ENCODE assay signal across 23 cellular contexts in the genomic region with DNA sequence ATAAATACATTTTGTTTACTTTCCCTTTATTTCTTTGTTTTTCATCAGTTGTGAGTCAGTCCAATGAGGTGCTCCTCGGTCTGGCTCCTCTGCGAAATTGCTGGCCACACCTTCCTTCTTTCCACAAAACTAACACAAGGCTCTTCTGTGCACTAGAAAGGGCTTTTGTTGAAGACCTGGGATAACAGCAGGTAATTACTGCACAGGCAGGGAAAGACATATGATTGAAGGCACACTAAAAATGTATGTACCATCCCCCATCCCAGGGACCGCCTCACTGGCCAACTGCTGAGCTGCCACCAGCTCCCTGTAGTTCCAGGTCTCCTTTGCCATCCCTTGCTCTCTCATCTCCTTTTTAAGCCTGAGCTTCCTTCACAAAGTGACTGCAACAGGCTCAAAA.
"Had no signal": no experiment of that assay in that cellular context is flagged by ENCODE, and none has a peak within 500 bp of the region (broad histone marks: within the 10 kb centered on the region; RNA-seq: fewer than 3 reads in every experiment).

No MANE protein-coding gene starts in this region.

- H3K27me3 ChIP-seq: ascending aorta, brain microvascular endothelial cell, foreskin keratinocyte had no signal

- H3K36me3 Mint-ChIP-seq: activated naive CD4-positive, alpha-beta T cell treated with anti-CD3 and anti-CD28 coated beads, Interleukin-2, amount 50 U/mL, for 72 hours; immature natural killer cell; natural killer cell treated with Interleukin-12 subunit alpha and Interleukin-12 subunit beta and Interleukin-15 and Interleukin-18, amount 100 ng/mL, for 72 hours had no signal

- H3K36me3 ChIP-seq: adrenal gland, ascending aorta, brain microvascular endothelial cell had no signal

- H3K9me3 ChIP-seq: adrenal gland, ascending aorta had no signal

- H3K27ac ChIP-seq: adrenal gland, ascending aorta, brain microvascular endothelial cell, foreskin keratinocyte had no signal

- H3K4me1 Mint-ChIP-seq: activated T-helper 17 cell treated with anti-CD3 and anti-CD28 coated beads, Interleukin-2, amount 50 U/mL, for 72 hours; immature natural killer cell had no signal

- H3K27ac Mint-ChIP-seq: activated naive CD4-positive, alpha-beta T cell treated with anti-CD3 and anti-CD28 coated beads, Interleukin-2, amount 50 U/mL, for 72 hours; activated T-cell treated with anti-CD3 and anti-CD28 coated beads, Interleukin-2, amount 50 U/mL, for 24 hours; activated T-helper 17 cell treated with anti-CD3 and anti-CD28 coated beads, Interleukin-2, amount 50 U/mL, for 72 hours; immature natural killer cell; natural killer cell treated with Interleukin-12 subunit alpha and Interleukin-12 subunit beta and Interleukin-15 and Interleukin-18, amount 100 ng/mL, for 72 hours had no signal

- H3K9me3 Mint-ChIP-seq: activated naive CD4-positive, alpha-beta T cell treated with anti-CD3 and anti-CD28 coated beads, Interleukin-2, amount 50 U/mL, for 72 hours; activated T-cell treated with anti-CD3 and anti-CD28 coated beads, Interleukin-2, amount 50 U/mL, for 24 hours; activated T-helper 17 cell treated with anti-CD3 and anti-CD28 coated beads, Interleukin-2, amount 50 U/mL, for 72 hours; natural killer cell treated with Interleukin-12 subunit alpha and Interleukin-12 subunit beta and Interleukin-15 and Interleukin-18, amount 100 ng/mL, for 72 hours had no signal

- DNase-seq: activated CD4-positive, alpha-beta T cell treated with anti-CD3 and anti-CD28 coated beads for 1 hour; activated CD4-positive, alpha-beta T cell treated with anti-CD3 and anti-CD28 coated beads, Interleukin-2, amount 50 U/mL, for 4 hours; activated CD8-positive, alpha-beta memory T cell treated with anti-CD3 and anti-CD28 coated beads for 24 hours; activated CD8-positive, alpha-beta memory T cell treated with anti-CD3 and anti-CD28 coated beads, Interleukin-2, amount 50 U/mL, for 4 hours; activated T-cell treated with anti-CD3 and anti-CD28 coated beads, Interleukin-2, amount 50 U/mL, for 24 hours; adrenal gland; brain microvascular endothelial cell; central memory CD4-positive, alpha-beta T cell; effector memory CD4-positive, alpha-beta T cell; foreskin keratinocyte; immature natural killer cell; kidney glomerular epithelial cell; left ventricle myocardium superior; midbrain; right cardiac atrium; stimulated activated CD4-positive, alpha-beta T cell treated with anti-CD3 and anti-CD28 coated beads, Interleukin-12 subunit alpha, Interleukin-12 subunit beta, amount 100 ng/mL, for 4 hours; stimulated activated CD4-positive, alpha-beta T cell treated with anti-CD3 and anti-CD28 coated beads, Interleukin-4, amount 100 ng/mL, for 4 hours; stimulated activated naive CD8-positive, alpha-beta T cell treated with anti-CD3 and anti-CD28 coated beads, Interleukin-15, Interleukin-2, amounts not matched to agents 100 U/mL and 50 U/mL, for 24 hours; T-helper 9 cell had no signal

- H3K4me3 ChIP-seq: adrenal gland, ascending aorta had no signal

- H3K4me1 ChIP-seq: adrenal gland, ascending aorta had no signal

- H3K4me3 Mint-ChIP-seq: activated T-cell treated with anti-CD3 and anti-CD28 coated beads, Interleukin-2, amount 50 U/mL, for 24 hours; activated T-helper 17 cell treated with anti-CD3 and anti-CD28 coated beads, Interleukin-2, amount 50 U/mL, for 72 hours; immature natural killer cell; natural killer cell treated with Interleukin-12 subunit alpha and Interleukin-12 subunit beta and Interleukin-15 and Interleukin-18, amount 100 ng/mL, for 72 hours had no signal

- ATAC-seq: activated naive CD4-positive, alpha-beta T cell treated with anti-CD3 and anti-CD28 coated beads, Interleukin-2, amount 50 U/mL, for 72 hours; activated T-helper 17 cell treated with anti-CD3 and anti-CD28 coated beads, Interleukin-2, amount 50 U/mL, for 72 hours; foreskin keratinocyte; left ventricle myocardium superior; natural killer cell treated with Interleukin-12 subunit alpha and Interleukin-12 subunit beta and Interleukin-15 and Interleukin-18, amount 100 ng/mL, for 72 hours; right cardiac atrium; stimulated activated naive CD8-positive, alpha-beta T cell treated with anti-CD3 and anti-CD28 coated beads, Interleukin-15, Interleukin-2, amounts not matched to agents 100 U/mL and 50 U/mL, for 24 hours had no signal
